10 cellular contexts compared by ENCODE assay signal in genomic region chr1:36175137-36176095, GRCh38. TPM values are rescaled to one million over a fixed set of nuclear protein-coding genes. Genes with fewer than 3 reads are reported as not detected.
DNase-seq lines count a peak whose midpoint lies in the region; ATAC-seq and TF ChIP-seq lines count a peak whose summit lies in the region.
"Had no signal": no experiment of that assay in that cellular context is flagged by ENCODE, and none has a peak within 500 bp of the region (broad histone marks: within the 10 kb centered on the region; RNA-seq: fewer than 3 reads in every experiment).

No MANE protein-coding gene starts in this region.

- no peaks in the 10 kb centered on the region for H3K27me3 Mint-ChIP-seq in activated CD8-positive, alpha-beta T cell treated with anti-CD3 and anti-CD28 coated beads, Interleukin-2, amount 10 ng/mL, durations not matched to agents 7 days and 5 days (ENCODE audit: low read depth)

- peaks cover 2% of the 10 kb centered on the region for H3K4me1 Mint-ChIP-seq in activated CD8-positive, alpha-beta T cell treated with anti-CD3 and anti-CD28 coated beads, Interleukin-2, amount 10 ng/mL, durations not matched to agents 7 days and 5 days (ENCODE audit: low read depth)

- H3K36me3 Mint-ChIP-seq in activated CD8-positive, alpha-beta T cell treated with anti-CD3 and anti-CD28 coated beads, Interleukin-2, amount 10 ng/mL, durations not matched to agents 7 days and 5 days (ENCODE audit: low read depth) = peaks cover 67% of the 10 kb centered on the region

- TF ChIP-seq CTCF in right atrium auricular region (IDR thresholded peaks at IDR 0.05) = no peak

- H3K4me3 ChIP-seq in right atrium auricular region = peak overlapping the region in 1 of 2 donors; percentile 4

- peak; percentile 42 for DNase-seq in NCI-H82 (lab: John Stamatoyannopoulos, UW)
- no peak for DNase-seq in NCI-H82 treated with DMSO at 0.1 percent for 48 hours (lab: John Stamatoyannopoulos, UW; ENCODE audit: unreplicated experiment)
- no peak for DNase-seq in activated CD8-positive, alpha-beta T cell treated with anti-CD3 and anti-CD28 coated beads, Interleukin-2, amount 10 ng/mL, durations not matched to agents 7 days and 5 days
- DNase-seq in right atrium auricular region (ENCODE audit: low spot score) = no peak
- DNase-seq in superior temporal gyrus (ENCODE audit: extremely low spot score) = peak; percentile 66
- no peak for DNase-seq in iPS-NIHi11 (ENCODE audit: low spot score)
- no peak for DNase-seq in DMS79 (lab: John Stamatoyannopoulos, UW)
- DNase-seq: activated T-cell treated with anti-CD3 and anti-CD28 coated beads, Interleukin-2, amount 50 U/mL, for 72 hours; stimulated activated CD4-positive, alpha-beta T cell treated with anti-CD3 and anti-CD28 coated beads, Interleukin-12 subunit alpha, Interleukin-12 subunit beta, amount 100 ng/mL, for 4 hours had no signal

- peak overlapping the region; percentile 88 to 100 for H3K27ac ChIP-seq in right atrium auricular region

- CTCF ChIA-PET in activated CD8-positive, alpha-beta T cell treated with anti-CD3 and anti-CD28 coated beads, Interleukin-2, amount 10 ng/mL, durations not matched to agents 7 days and 5 days (lab: Charles Lee) = no interaction called here

- no peaks in the 10 kb centered on the region for H3K9me3 ChIP-seq in right atrium auricular region

- H3K27ac Mint-ChIP-seq in activated CD8-positive, alpha-beta T cell treated with anti-CD3 and anti-CD28 coated beads, Interleukin-2, amount 10 ng/mL, durations not matched to agents 7 days and 5 days = no peak overlapping the region
- H3K27ac Mint-ChIP-seq: activated T-cell treated with anti-CD3 and anti-CD28 coated beads, Interleukin-2, amount 50 U/mL, for 72 hours had no signal

- H3K27me3 ChIP-seq in right atrium auricular region = no peaks in the 10 kb centered on the region

- H3K36me3 ChIP-seq in right atrium auricular region = peaks cover 96% of the 10 kb centered on the region

- H3K9me3 Mint-ChIP-seq in activated CD8-positive, alpha-beta T cell treated with anti-CD3 and anti-CD28 coated beads, Interleukin-2, amount 10 ng/mL, durations not matched to agents 7 days and 5 days (ENCODE audit: insufficient read depth) = no peaks in the 10 kb centered on the region
- H3K9me3 Mint-ChIP-seq: activated T-cell treated with anti-CD3 and anti-CD28 coated beads, Interleukin-2, amount 50 U/mL, for 72 hours had no signal

- H3K4me1 ChIP-seq in right atrium auricular region = peaks cover 0 to 85% of the 10 kb centered on the region in 2 donors

- ATAC-seq in activated CD8-positive, alpha-beta T cell treated with anti-CD3 and anti-CD28 coated beads, Interleukin-2, amount 10 ng/mL, durations not matched to agents 7 days and 5 days = peak; percentile 52
- no peak for ATAC-seq in GM19351 (IDR thresholded peaks at IDR 0.05; ENCODE audit: unreplicated experiment)
- ATAC-seq: activated T-cell treated with anti-CD3 and anti-CD28 coated beads, Interleukin-2, amount 50 U/mL, for 72 hours had no signal

- no peak overlapping the region for H3K4me3 Mint-ChIP-seq in activated CD8-positive, alpha-beta T cell treated with anti-CD3 and anti-CD28 coated beads, Interleukin-2, amount 10 ng/mL, durations not matched to agents 7 days and 5 days
- H3K4me3 Mint-ChIP-seq: activated T-cell treated with anti-CD3 and anti-CD28 coated beads, Interleukin-2, amount 50 U/mL, for 72 hours had no signal

- POLR2A ChIA-PET in activated CD8-positive, alpha-beta T cell treated with anti-CD3 and anti-CD28 coated beads, Interleukin-2, amount 10 ng/mL, durations not matched to agents 7 days and 5 days (lab: Charles Lee) = interaction anchor here (0.6 to 1.3 kb wide), 2 partner anchors 13 to 48 kb away, joined by 3 to 4 read pairs; partner anchors contain the start of gene THRAP3

RNA-seq across cellular contexts. Expression of gene MAP7D1, which starts 19.5 kb away (rescaled TPM):
- 100 to 1,000 TPM; 235 to 245 TPM for total RNA-seq in activated CD8-positive, alpha-beta T cell treated with anti-CD3 and anti-CD28 coated beads, Interleukin-2, amount 10 ng/mL, durations not matched to agents 7 days and 5 days
- 100 to 1,000 TPM; 353 to 356 TPM for total RNA-seq in right atrium auricular region

RNA-seq across cellular contexts. Expression of gene TRAPPC3, which starts 26.1 kb away (rescaled TPM):
- 10 to 100 TPM; 55.6 to 56.4 TPM for total RNA-seq in activated CD8-positive, alpha-beta T cell treated with anti-CD3 and anti-CD28 coated beads, Interleukin-2, amount 10 ng/mL, durations not matched to agents 7 days and 5 days
- 10 to 100 TPM; 62.0 to 81.6 TPM for total RNA-seq in right atrium auricular region

RNA-seq across cellular contexts. Expression of gene THRAP3, which starts 48.8 kb away (rescaled TPM):
- total RNA-seq in activated CD8-positive, alpha-beta T cell treated with anti-CD3 and anti-CD28 coated beads, Interleukin-2, amount 10 ng/mL, durations not matched to agents 7 days and 5 days = 100 to 1,000 TPM; 136 to 140 TPM
- total RNA-seq in right atrium auricular region = 10 to 100 TPM; 64.3 to 66.4 TPM

RNA-seq across cellular contexts. Expression of gene COL8A2, which starts 50.4 kb away (rescaled TPM):
- total RNA-seq in activated CD8-positive, alpha-beta T cell treated with anti-CD3 and anti-CD28 coated beads, Interleukin-2, amount 10 ng/mL, durations not matched to agents 7 days and 5 days = under 1 TPM in 1 of 2 experiments, not detected in 1; 0.08 TPM
- total RNA-seq in right atrium auricular region = 1 to 10 TPM; 3.5 to 4.5 TPM

Comparison
In these comparisons a context has a peak if more than half of its experiments do, and no peak if none do; other contexts are left out.
1. DNase-seq: peak in NCI-H82 (single experiment) and superior temporal gyrus (single experiment); none in NCI-H82 treated with DMSO at 0.1 percent for 48 hours (single experiment), activated CD8-positive, alpha-beta T cell treated with anti-CD3 and anti-CD28 coated beads, Interleukin-2, amount 10 ng/mL, durations not matched to agents 7 days and 5 days (single experiment), right atrium auricular region (single experiment), iPS-NIHi11 (single experiment) and DMS79 (single experiment).